8 cellular contexts compared by ENCODE assay signal in the genomic region with DNA sequence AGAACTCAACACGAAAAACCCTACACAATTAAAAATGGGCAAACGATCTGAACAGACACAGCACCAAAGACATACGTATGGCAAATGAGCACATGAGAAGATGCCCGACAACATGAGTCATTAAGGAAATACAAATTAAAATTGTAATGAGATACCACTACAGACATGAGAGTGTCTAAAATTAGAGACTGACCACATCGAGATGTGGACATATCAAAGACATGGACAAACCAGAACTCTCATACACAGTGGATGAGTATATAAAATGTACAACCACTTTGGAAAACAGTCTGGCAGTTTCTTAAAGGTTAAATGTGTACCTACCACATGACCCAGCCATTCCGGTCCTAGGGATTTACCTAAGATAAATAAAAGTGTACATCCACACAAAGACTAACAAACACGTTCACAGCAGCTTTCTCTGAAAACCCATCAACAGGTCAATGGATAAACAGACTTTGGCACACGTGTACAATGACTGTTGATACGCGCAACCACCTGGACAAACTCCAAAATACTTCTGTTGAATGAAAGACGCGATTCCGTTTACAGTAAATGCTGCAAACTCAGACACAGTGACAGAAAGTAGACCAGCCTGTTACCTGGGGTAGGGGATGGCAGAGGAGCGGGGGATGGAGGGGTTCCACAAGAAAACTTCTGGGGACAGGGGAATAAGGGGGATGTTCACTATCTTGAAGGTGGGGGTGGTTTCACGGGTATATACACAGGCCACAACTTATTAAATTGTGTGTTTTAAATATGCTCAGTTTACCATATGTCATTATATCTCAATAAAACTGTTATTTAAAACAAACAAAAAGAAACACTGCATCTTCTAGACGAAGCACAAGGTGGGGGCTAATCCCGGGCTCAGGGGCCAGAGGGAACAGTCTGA. TPM values are rescaled to one million over a fixed set of nuclear protein-coding genes. Genes with fewer than 3 reads are reported as not detected.
DNase-seq lines count a peak whose midpoint lies in the region; ATAC-seq and TF ChIP-seq lines count a peak whose summit lies in the region.

No MANE protein-coding gene starts in this region.

- no peaks in the 10 kb centered on the region for H3K36me3 Mint-ChIP-seq in MCF 10A (ENCODE audit: insufficient read depth, unreplicated experiment)

- no peaks in the 10 kb centered on the region for H3K9me3 Mint-ChIP-seq in MCF 10A (ENCODE audit: unreplicated experiment)

- ATAC-seq in HG03354 (IDR thresholded peaks at IDR 0.05; ENCODE audit: poor library complexity, severe bottlenecking, unreplicated experiment) (no peak), GM19328 (IDR thresholded peaks at IDR 0.05; ENCODE audit: unreplicated experiment) (no peak), GM19455 (IDR thresholded peaks at IDR 0.05; ENCODE audit: unreplicated experiment) (no peak)

- no peaks in the 10 kb centered on the region for H3K27me3 Mint-ChIP-seq in MCF 10A (ENCODE audit: insufficient read depth, unreplicated experiment)

- H3K4me3 ChIP-seq in neutrophil (ENCODE audit: low read depth in 1 of 2, low read length in 1 of 2), result peak overlapping the region; percentile 83 to 96

- intact Hi-C loops in MCF 10A (cut with micrococcal nuclease), result no loop called here

- H3K27ac ChIP-seq in neutrophil, result peak overlapping the region; percentile 94

- no TSS peak for BruUV-seq in MCF 10A (replicated peaks; lab: Mats Ljungman, UMichigan)

- peaks cover 37% of the 10 kb centered on the region for H3K4me1 Mint-ChIP-seq in MCF 10A (ENCODE audit: insufficient read depth, unreplicated experiment)

- DNase-seq in EH (ENCODE audit: low read depth) (peak; percentile 86), NCI-H1105 treated with DMSO at 0.1 percent for 48 hours (lab: John Stamatoyannopoulos, UW) (peak; percentile 69), MCF 10A (ENCODE audit: unreplicated experiment) (peak; percentile 63), glomerular visceral epithelial cell (ENCODE audit: extremely low spot score) (no peak)

- H3K4me3 Mint-ChIP-seq in MCF 10A (ENCODE audit: unreplicated experiment), result peak overlapping the region; percentile 83

- H3K4me1 ChIP-seq in neutrophil (ENCODE audit: control insufficient read depth in 1 of 2, insufficient read depth in 1 of 2, low read depth in 1 of 2, low read length in 1 of 2), result peaks cover 78 to 79% of the 10 kb centered on the region in 2 experiments

- peak overlapping the region; percentile 49 for H3K27ac Mint-ChIP-seq in MCF 10A (ENCODE audit: low read depth, unreplicated experiment)

- H3K36me3 ChIP-seq in neutrophil, result no peaks in the 10 kb centered on the region

- CTCF ChIA-PET in MCF 10A (lab: Yijun Ruan, JAX), result interaction anchor here (0.9 to 2.6 kb wide), 4 partner anchors 9 to 15 kb away, joined by 5 to 18 read pairs (median 10); no protein-coding TSS in a partner anchor

- no peaks in the 10 kb centered on the region for H3K9me3 ChIP-seq in neutrophil

- POLR2A ChIA-PET in MCF 10A (lab: Yijun Ruan, JAX), result interaction anchor here (2.4 to 6.0 kb wide), 2 partner anchors 9 kb away, joined by 36 to 97 read pairs; no protein-coding TSS in a partner anchor

- TF ChIP-seq CTCF in MCF 10A (IDR thresholded peaks at IDR 0.05; ENCODE audit: unreplicated experiment) (no peak), neutrophil (IDR thresholded peaks at IDR 0.05) (no peak)

- H3K27me3 ChIP-seq in neutrophil, result no peaks in the 10 kb centered on the region

RNA-seq across cellular contexts. Expression of a gene that starts 2.1 kb away (rescaled TPM):
- 56.1 and 75.8 TPM in 2 replicates for total RNA-seq in MCF 10A (2022)
